Comparison of ENCODE assay signal across 17 cellular contexts in the genomic region with DNA sequence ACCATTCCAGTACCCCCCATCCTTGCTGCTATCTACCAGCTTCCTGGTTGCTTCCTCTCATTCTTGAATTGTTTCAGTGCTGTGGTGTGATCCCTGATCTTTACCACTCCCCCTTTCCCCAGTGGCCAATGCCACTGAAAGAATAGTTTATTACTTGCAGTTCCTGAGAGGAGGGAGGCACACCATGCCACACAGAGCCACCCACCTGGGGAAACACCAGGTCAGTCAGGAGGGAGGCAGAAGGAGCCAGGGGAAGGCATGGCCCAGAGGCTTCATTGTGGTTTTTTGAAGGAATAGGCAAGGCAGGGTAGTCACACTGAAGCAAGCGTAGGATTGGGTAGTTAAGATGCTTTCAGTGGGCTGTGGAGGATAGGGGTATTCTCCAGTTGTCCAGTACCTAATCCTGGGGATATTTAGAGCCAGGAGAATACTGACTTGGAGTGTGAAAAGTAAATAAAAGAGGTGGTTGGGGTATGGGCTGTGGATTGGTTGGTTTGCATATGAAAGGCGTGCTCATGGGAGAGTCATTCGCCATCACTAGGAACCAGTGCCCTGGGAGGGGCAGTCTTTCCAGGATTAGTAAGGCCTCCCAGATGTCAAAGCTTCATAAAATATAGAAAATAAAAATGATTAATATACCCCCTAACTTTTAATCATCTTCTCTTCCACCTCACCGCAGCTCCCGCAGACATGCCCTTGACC. TPM values are rescaled to one million over a fixed set of nuclear protein-coding genes. Genes with fewer than 3 reads are reported as not detected.
DNase-seq lines count a peak whose midpoint lies in the region; ATAC-seq and TF ChIP-seq lines count a peak whose summit lies in the region.
"Had no signal": no experiment of that assay in that cellular context is flagged by ENCODE, and none has a peak within 500 bp of the region (broad histone marks: within the 10 kb centered on the region; RNA-seq: fewer than 3 reads in every experiment).

No MANE protein-coding gene starts in this region.

- H3K4me3 Mint-ChIP-seq in stimulated activated naive CD8-positive, alpha-beta T cell treated with anti-CD3 and anti-CD28 coated beads, Interleukin-15, amount 100 ng/mL, for 72 hours, result no peak overlapping the region
- H3K4me3 Mint-ChIP-seq in endothelial cell (ENCODE audit: unreplicated experiment) (no peak overlapping the region), osteocyte (ENCODE audit: unreplicated experiment) (no peak overlapping the region)
- H3K4me3 Mint-ChIP-seq: CD14-positive monocyte; CD8-positive, alpha-beta T cell had no signal

- no peak overlapping the region for H3K27ac ChIP-seq in RWPE1
- H3K27ac ChIP-seq: 22Rv1 had no signal

- no peak for DNase-seq in stimulated activated naive CD8-positive, alpha-beta T cell treated with anti-CD3 and anti-CD28 coated beads, Interleukin-15, amount 100 ng/mL, for 72 hours
- DNase-seq in stimulated activated naive CD8-positive, alpha-beta T cell treated with anti-CD3 and anti-CD28 coated beads, Interleukin-15, Interleukin-2, amounts not matched to agents 100 U/mL and 50 U/mL, for 24 hours, result no peak
- DNase-seq in endothelial cell (ENCODE audit: low spot score) (peak; percentile 25), osteocyte (ENCODE audit: extremely low spot score, unreplicated experiment) (peak; percentile 27), RWPE1 (ENCODE audit: low spot score) (no peak), T-helper 9 cell (no peak), NCI-H146 treated with DMSO at 0.1 percent for 48 hours (lab: John Stamatoyannopoulos, UW; ENCODE audit: unreplicated experiment) (no peak)
- DNase-seq: CD8-positive, alpha-beta T cell; COR-L47; DMS153; DMS79 treated with DMSO at 0.1 percent for 48 hours; EL; IMR-90 had no signal

- TF ChIP-seq POLR2A in GM18505 (IDR thresholded peaks at IDR 0.05; ENCODE audit: borderline replicate concordance, extremely low read depth, insufficient read depth, insufficient read length), result no peak

- H3K9me3 Mint-ChIP-seq in stimulated activated naive CD8-positive, alpha-beta T cell treated with anti-CD3 and anti-CD28 coated beads, Interleukin-15, amount 100 ng/mL, for 72 hours, result no peaks in the 10 kb centered on the region
- H3K9me3 Mint-ChIP-seq in endothelial cell (ENCODE audit: unreplicated experiment), result no peaks in the 10 kb centered on the region
- no peaks in the 10 kb centered on the region for H3K9me3 Mint-ChIP-seq in osteocyte (ENCODE audit: unreplicated experiment)
- H3K9me3 Mint-ChIP-seq: CD14-positive monocyte; CD8-positive, alpha-beta T cell had no signal

- H3K4me1 Mint-ChIP-seq in stimulated activated naive CD8-positive, alpha-beta T cell treated with anti-CD3 and anti-CD28 coated beads, Interleukin-15, amount 100 ng/mL, for 72 hours, result no peaks in the 10 kb centered on the region
- H3K4me1 Mint-ChIP-seq in endothelial cell (ENCODE audit: unreplicated experiment), result peaks cover 25% of the 10 kb centered on the region
- no peaks in the 10 kb centered on the region for H3K4me1 Mint-ChIP-seq in osteocyte (ENCODE audit: unreplicated experiment)
- H3K4me1 Mint-ChIP-seq: CD14-positive monocyte had no signal

- H3K27ac Mint-ChIP-seq in stimulated activated naive CD8-positive, alpha-beta T cell treated with anti-CD3 and anti-CD28 coated beads, Interleukin-15, amount 100 ng/mL, for 72 hours, result no peak overlapping the region
- no peak overlapping the region for H3K27ac Mint-ChIP-seq in endothelial cell (ENCODE audit: unreplicated experiment)
- H3K27ac Mint-ChIP-seq in osteocyte (ENCODE audit: unreplicated experiment), result no peak overlapping the region
- H3K27ac Mint-ChIP-seq: CD14-positive monocyte; CD8-positive, alpha-beta T cell had no signal

- CTCF ChIA-PET in RWPE1 (lab: Yijun Ruan, JAX), result no interaction called here

- TF ChIP-seq CTCF in endothelial cell (IDR thresholded peaks at IDR 0.05; ENCODE audit: unreplicated experiment) (no peak), osteocyte (IDR thresholded peaks at IDR 0.05) (no peak), RWPE1 (conservative IDR thresholded peaks at IDR 0.05; ENCODE audit: low read depth) (no peak)

- H3K27me3 Mint-ChIP-seq in stimulated activated naive CD8-positive, alpha-beta T cell treated with anti-CD3 and anti-CD28 coated beads, Interleukin-15, amount 100 ng/mL, for 72 hours, result no peaks in the 10 kb centered on the region
- H3K27me3 Mint-ChIP-seq in endothelial cell (ENCODE audit: unreplicated experiment), result peaks cover 3% of the 10 kb centered on the region
- H3K27me3 Mint-ChIP-seq in osteocyte (ENCODE audit: unreplicated experiment), result peaks cover 29% of the 10 kb centered on the region

- POLR2A ChIA-PET in RWPE1 (lab: Yijun Ruan, JAX; ENCODE audit: low non-redundant PET), result no interaction called here

- ATAC-seq in stimulated activated naive CD8-positive, alpha-beta T cell treated with anti-CD3 and anti-CD28 coated beads, Interleukin-15, amount 100 ng/mL, for 72 hours, result peak; percentile 19
- ATAC-seq in stimulated activated naive CD8-positive, alpha-beta T cell treated with anti-CD3 and anti-CD28 coated beads, Interleukin-15, Interleukin-2, amounts not matched to agents 100 U/mL and 50 U/mL, for 24 hours, result no peak
- no peak for ATAC-seq in GM18505 (IDR thresholded peaks at IDR 0.05; ENCODE audit: unreplicated experiment)
- ATAC-seq: CD8-positive, alpha-beta T cell; HCT116 had no signal

- no peaks in the 10 kb centered on the region for H3K36me3 Mint-ChIP-seq in endothelial cell (ENCODE audit: low read depth, unreplicated experiment)
- H3K36me3 Mint-ChIP-seq in osteocyte (ENCODE audit: unreplicated experiment), result no peaks in the 10 kb centered on the region
- H3K36me3 Mint-ChIP-seq: CD14-positive monocyte; CD8-positive, alpha-beta T cell had no signal

RNA-seq across cellular contexts. Expression of gene TMEM177, which starts 6.7 kb away (rescaled TPM):
- total RNA-seq in endothelial cell (ENCODE audit: unreplicated experiment) (20.9 TPM), osteocyte (7.4 and 7.6 TPM in 2 replicates)

Comparison
In these comparisons a context has a peak if more than half of its experiments do, and no peak if none do; other contexts are left out.
1. DNase-seq: peak in endothelial cell (single experiment) and osteocyte (single experiment); none in stimulated activated naive CD8-positive, alpha-beta T cell treated with anti-CD3 and anti-CD28 coated beads, Interleukin-15, amount 100 ng/mL, for 72 hours (0 of 2), stimulated activated naive CD8-positive, alpha-beta T cell treated with anti-CD3 and anti-CD28 coated beads, Interleukin-15, Interleukin-2, amounts not matched to agents 100 U/mL and 50 U/mL, for 24 hours (single experiment), RWPE1 (single experiment), T-helper 9 cell (single experiment) and NCI-H146 treated with DMSO at 0.1 percent for 48 hours (single experiment).